1 cellular context compared by ENCODE assay signal in genomic region chr2:152542995-152543481, GRCh38.
TF ChIP-seq lines count a peak whose summit lies in the region.

No MANE protein-coding gene starts in this region.

TF ChIP-seq in SK-N-SH, 30 proteins besides CTCF, POLR2A, EP300 and RAD21 (continued from another document):
- TF ChIP-seq REST (IDR thresholded peaks at IDR 0.05; ENCODE audit: low read depth, low read length) (peak; percentile 23; the same call in 1 of the 2 replicates), TCF12 (IDR thresholded peaks at IDR 0.05) (peak; percentile 74), POLR2AphosphoS5 (IDR thresholded peaks at IDR 0.05; ENCODE audit: low read depth, low read length) (peak; percentile 50; the same call in 1 of the 2 replicates), MEF2A (IDR thresholded peaks at IDR 0.05; ENCODE audit: borderline replicate concordance, low read depth) (0 out of 2 replicates have a peak, but pooled peaks have one; percentile 35), TEAD4 (IDR thresholded peaks at IDR 0.05; ENCODE audit: borderline replicate concordance, insufficient read depth) (peak; percentile 78), EZH2phosphoT487 (IDR thresholded peaks at IDR 0.05; ENCODE audit: borderline replicate concordance, low read depth) (no peak), NFIC (IDR thresholded peaks at IDR 0.05; ENCODE audit: borderline replicate concordance) (peak; percentile 76), FOSL2 (IDR thresholded peaks at IDR 0.05; ENCODE audit: borderline replicate concordance, low read depth) (peak; percentile 90), IRF3 (IDR thresholded peaks at IDR 0.05; ENCODE audit: low read depth, low read length) (no peak)
TF ChIP-seq in SK-N-SH: peak in this region for 13.
